ENCODE assay signal across 9 cellular contexts in the genomic region with DNA sequence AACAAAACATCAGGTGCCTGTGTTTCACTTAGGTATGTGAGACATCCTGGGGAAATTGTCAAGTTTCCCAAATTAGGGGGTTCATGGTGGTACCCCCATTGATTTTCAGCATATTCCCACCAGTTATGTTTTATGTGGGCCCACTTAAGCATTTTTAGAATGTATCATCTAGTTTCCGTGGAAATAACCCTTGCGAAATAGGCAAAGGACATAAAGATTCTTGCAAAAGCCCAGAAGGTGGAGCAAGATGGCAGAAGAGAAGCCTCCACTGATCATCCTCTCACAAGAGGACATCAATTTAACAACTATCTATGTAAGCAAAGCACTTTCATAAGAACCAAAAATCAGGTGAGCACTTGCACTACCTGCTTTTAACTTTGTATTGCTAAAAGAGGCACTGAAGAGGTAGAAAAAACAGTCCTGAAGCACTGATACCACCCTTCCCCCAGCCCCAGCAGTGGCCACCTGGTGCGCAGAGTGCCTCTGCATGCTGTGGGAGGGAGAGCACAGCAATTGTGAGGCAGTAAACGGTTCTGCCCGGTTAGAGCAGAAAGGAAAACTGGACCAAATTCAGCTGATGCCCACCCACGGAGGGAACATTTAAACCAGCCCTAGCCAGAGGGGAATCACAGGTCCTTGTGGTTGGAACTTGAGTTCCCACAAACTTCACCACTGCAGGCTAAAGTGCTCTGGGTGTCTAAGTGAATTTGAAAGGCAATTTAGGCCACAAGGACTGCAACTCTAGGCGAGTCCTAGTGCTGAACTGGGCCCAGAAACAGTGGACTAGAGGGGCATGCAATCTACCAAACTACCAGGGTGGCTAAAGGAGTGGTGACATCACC. TPM values are rescaled to one million over a fixed set of nuclear protein-coding genes. Genes with fewer than 3 reads are reported as not detected.
A peak's percentile ranks its signal among the peaks of the same experiment; 100 is the strongest.
DNase-seq lines count a peak whose midpoint lies in the region; ATAC-seq, FAIRE-seq and TF ChIP-seq lines count a peak whose summit lies in the region.
"Had no signal": no experiment of that assay in that cellular context is flagged by ENCODE, and none has a peak within 500 bp of the region (broad histone marks: within the 10 kb centered on the region; RNA-seq: fewer than 3 reads in every experiment).

No MANE protein-coding gene starts in this region.

- H3K23ac ChIP-seq in H1 (ENCODE audit: insufficient read length): no peak overlapping the region

- H2AK5ac ChIP-seq in H1 (ENCODE audit: low read depth, low read length): no peak overlapping the region

- H2BK5ac ChIP-seq in H1 (ENCODE audit: low read depth, low read length): no peak overlapping the region

- no peak for FAIRE-seq in H1 (lab: Jason Lieb, UNC)

- no peak overlapping the region for H3K18ac ChIP-seq in H1 (ENCODE audit: extremely low read depth, low read length)

- ATAC-seq in GM18502 (IDR thresholded peaks at IDR 0.05; ENCODE audit: poor library complexity, unreplicated experiment) (peak; percentile 45), GM21529 (IDR thresholded peaks at IDR 0.05; ENCODE audit: unreplicated experiment) (peak; percentile 45), HG03558 (IDR thresholded peaks at IDR 0.05; ENCODE audit: extremely low read depth, unreplicated experiment) (peak; percentile 22)

- H3K79me1 ChIP-seq in H1 (ENCODE audit: low read depth, low read length): no peaks in the 10 kb centered on the region

- no peaks in the 10 kb centered on the region for H3K23me2 ChIP-seq in H1 (ENCODE audit: low read depth, low read length)

- no peaks in the 10 kb centered on the region for H4K20me1 ChIP-seq in H1 (replicated peaks in 1 of 2; ENCODE audit: control insufficient read depth in 1 of 2, insufficient read depth in 2 of 2, low read length in 2 of 2)

- no peak overlapping the region for H3K56ac ChIP-seq in H1 (replicated peaks; ENCODE audit: insufficient read length, low read depth, low read length)

- H3K4me3 ChIP-seq in H1 (ENCODE audit: extremely low read depth in 1 of 4, insufficient read depth in 2 of 4, low read depth in 3 of 4, low read length in 4 of 4): no peak overlapping the region

- no peak overlapping the region for H2BK12ac ChIP-seq in H1 (ENCODE audit: low read depth, low read length)

- H3K27ac ChIP-seq in H1 (ENCODE audit: low read depth, low read length): no peak overlapping the region

- H3K79me2 ChIP-seq in H1 (ENCODE audit: control insufficient read depth in 1 of 2, insufficient read depth in 2 of 2, low read length in 2 of 2): no peaks in the 10 kb centered on the region

- H3K27me3 ChIP-seq in H1 (replicated peaks in 1 of 4; ENCODE audit: control insufficient read depth in 3 of 4, extremely low read depth in 1 of 4, insufficient read depth in 3 of 4, low read length in 3 of 4): no peaks in the 10 kb centered on the region

- H3K4me2 ChIP-seq in H1 (ENCODE audit: insufficient read depth in 1 of 2, low read depth in 2 of 2, low read length in 2 of 2): no peak overlapping the region

- TF ChIP-seq CTCF in H1 (IDR thresholded peaks at IDR 0.05; ENCODE audit: control extremely low read depth in 1 of 3, insufficient read depth in 1 of 3, low read depth in 1 of 3, low read length in 3 of 3): no peak

- no peak overlapping the region for H2BK20ac ChIP-seq in H1 (ENCODE audit: low read length)

- no peaks in the 10 kb centered on the region for H3K36me3 ChIP-seq in H1 (ENCODE audit: control insufficient read depth in 2 of 4, insufficient read depth in 4 of 4, low read length in 3 of 4)

- H2BK15ac ChIP-seq in H1 (ENCODE audit: low read length): no peak overlapping the region

- DNase-seq in H1 (ENCODE audit: low read depth in 1 of 2, low spot score in 2 of 2): no peak
- no peak for DNase-seq in hepatic stellate cell (ENCODE audit: low spot score)
- DNase-seq in activated naive CD4-positive, alpha-beta T cell (lab: John Stamatoyannopoulos, UW): no peak
- no peak for DNase-seq in UCSD-AML1 (lab: John Stamatoyannopoulos, UW; ENCODE audit: unreplicated experiment)
- DNase-seq in D341Med (ENCODE audit: low spot score): no peak
- DNase-seq: nucleus accumbens had no signal

- peaks cover 0 to 5% (median 0%) of the 10 kb centered on the region in 4 experiments; a peak in 3 of 7 replicates for H3K4me1 ChIP-seq in H1 (replicated peaks in 1 of 4; ENCODE audit: control insufficient read depth in 3 of 4, insufficient read depth in 4 of 4, low read length in 3 of 4)

- no peak overlapping the region for H4K5ac ChIP-seq in H1 (ENCODE audit: insufficient read length, low read depth, low read length)

- TF ChIP-seq EP300 in H1 (IDR thresholded peaks at IDR 0.05; ENCODE audit: borderline replicate concordance in 1 of 2, low read depth in 2 of 2, low read length in 2 of 2): no peak

- no peak overlapping the region for H3K9ac ChIP-seq in H1 (replicated peaks in 1 of 4; ENCODE audit: extremely low read depth in 1 of 4, low read depth in 3 of 4, low read length in 3 of 4)

- peak overlapping the region; percentile 54; the same call in 1 of the 2 replicates for H2AFZ ChIP-seq in H1 (ENCODE audit: low read length)

- no peak overlapping the region for H4K8ac ChIP-seq in H1 (ENCODE audit: extremely low read depth, insufficient read depth, low read length)

- no peak overlapping the region for H2BK120ac ChIP-seq in H1 (replicated peaks; ENCODE audit: low read depth, low read length)

- H4K91ac ChIP-seq in H1 (replicated peaks; ENCODE audit: insufficient read length, low read length): no peak overlapping the region

- no peaks in the 10 kb centered on the region for H3K9me3 ChIP-seq in H1 (ENCODE audit: insufficient read depth in 2 of 2, low read depth in 1 of 2, low read length in 1 of 2)

- H3K14ac ChIP-seq in H1 (ENCODE audit: insufficient read length): no peak overlapping the region

- WGBS in H1 (ENCODE audit: extremely low coverage in 1 of 2, insufficient coverage in 1 of 2, insufficient read length in 1 of 2, insufficient replicate concordance in 2 of 2, low coverage in 1 of 2, low lambda C conversion rate in 2 of 2, missing lambda C conversion rate in 1 of 2), 2 experiments: 85% methylated on average over 7 of the region's 7 CpGs; no CpG with 5 or more reads in 1 of the 2 experiments

- no peak; a peak in 1 of 4 replicates for TF ChIP-seq RAD21 in H1 (IDR thresholded peaks at IDR 0.05 in 1 of 2, conservative IDR thresholded peaks at IDR 0.05 in 1 of 2; ENCODE audit: low read depth in 2 of 2, low read length in 2 of 2)

- POLR2A ChIA-PET in H1 (lab: Charles Lee; ENCODE audit: partially characterized antibody): no interaction called here

- H3K4ac ChIP-seq in H1 (replicated peaks; ENCODE audit: insufficient read length, low read depth, low read length): no peak overlapping the region

- no peak for TF ChIP-seq POLR2A in H1 (IDR thresholded peaks at IDR 0.05; ENCODE audit: control extremely low read depth in 1 of 2, low read depth in 2 of 2, low read length in 2 of 2)

- CTCF ChIA-PET in H1 (lab: Charles Lee; ENCODE audit: partially characterized antibody): interaction anchor here (0.9 to 1.7 kb wide), 5 partner anchors 29 to 74 kb away, joined by 3 to 7 read pairs (median 4); no protein-coding TSS in a partner anchor

TF ChIP-seq in H1, 55 proteins besides CTCF, POLR2A, EP300 and RAD21:
- TF ChIP-seq, protein P1, sequence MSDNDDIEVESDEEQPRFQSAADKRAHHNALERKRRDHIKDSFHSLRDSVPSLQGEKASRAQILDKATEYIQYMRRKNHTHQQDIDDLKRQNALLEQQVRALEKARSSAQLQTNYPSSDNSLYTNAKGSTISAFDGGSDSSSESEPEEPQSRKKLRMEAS (IDR thresholded peaks at IDR 0.05): 0 out of 2 replicates have a peak, but pooled peaks have one; percentile 16
- TF ChIP-seq CEBPB (IDR thresholded peaks at IDR 0.05; ENCODE audit: low read depth, low read length) (peak; percentile 68; the same call in 1 of the 2 replicates), KDM5A (IDR thresholded peaks at IDR 0.05; ENCODE audit: low read length) (no peak)

RNA-seq across cellular contexts. Expression of a gene that starts 23.2 kb away (rescaled TPM):
- total RNA-seq in H1 (2021; fragmentation: NEBNext Ultra II Directional; extraction: Animal tissue kit (Norgen Biotek cat#: 25700)): 6.1 and 6.3 TPM in 2 replicates
- 1.5 and 1.7 TPM in 2 replicates for polyA plus RNA-seq in H1 (2011; rRNA removed)
- 2.8 TPM for polyA plus RNA-seq in H1 (2011; cell fraction: cytosol; rRNA removed)
- polyA plus RNA-seq in H1 (2011; cell fraction: nucleus; rRNA removed): 4.4 TPM
- 3.1 to 6.4 TPM (median 4.5 TPM) in 4 replicates for polyA plus RNA-seq in H1 (2012, experiment 1 of 2)
- 0.17 TPM for polyA plus RNA-seq in H1 (2012, experiment 2 of 2)
- 4.7 TPM for polyA plus RNA-seq in H1 (2013, experiment 1 of 2)
- 5.1 TPM for polyA plus RNA-seq in H1 (2013, experiment 2 of 2)
- 2.2 and 3.3 TPM in 2 replicates for polyA minus RNA-seq in H1 (2011; rRNA and poly(A)+ RNA removed)
- 3.2 TPM for polyA minus RNA-seq in H1 (2011; cell fraction: cytosol; rRNA and poly(A)+ RNA removed)
- polyA minus RNA-seq in H1 (2011; cell fraction: nucleus; rRNA and poly(A)+ RNA removed): 7.0 TPM
